In the genomic region with DNA sequence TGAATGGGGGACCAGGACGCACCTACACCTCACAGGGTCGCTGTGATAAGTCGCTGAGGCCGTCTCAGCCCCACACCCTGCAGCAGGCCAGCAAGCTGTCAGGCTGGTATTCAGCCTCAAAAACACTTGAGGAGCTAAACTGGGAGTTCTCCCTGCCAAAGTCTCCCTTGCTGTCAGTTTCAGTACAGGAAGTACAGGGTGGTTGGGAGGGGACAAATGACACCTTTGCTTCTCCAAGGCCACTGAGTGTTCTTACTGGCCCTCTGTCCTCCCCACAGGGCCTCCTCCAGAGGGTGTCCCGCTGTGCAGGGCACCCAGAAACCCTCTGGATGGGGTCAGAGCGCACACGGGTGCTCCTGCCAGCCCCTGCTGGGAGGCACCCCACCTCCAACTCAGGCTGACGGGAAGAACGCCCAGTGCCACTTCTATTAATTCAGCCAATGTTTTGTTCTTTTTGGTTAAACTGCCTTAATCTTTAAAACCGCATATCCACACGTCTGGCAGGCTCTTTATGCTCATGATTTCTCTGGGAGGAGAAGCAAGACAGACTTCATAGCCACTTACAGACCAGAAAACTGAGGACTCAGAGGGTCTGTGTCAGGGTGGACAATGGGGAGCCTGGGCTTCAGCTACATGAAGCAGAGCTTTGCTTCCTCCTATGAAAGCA, we compare ENCODE assay signal across 11 cellular contexts.
DNase-seq lines count a peak whose midpoint lies in the region; ATAC-seq and TF ChIP-seq lines count a peak whose summit lies in the region.
"Had no signal": no experiment of that assay in that cellular context is flagged by ENCODE, and none has a peak within 500 bp of the region (broad histone marks: within the 10 kb centered on the region; RNA-seq: fewer than 3 reads in every experiment).

No MANE protein-coding gene starts in this region.

- no peak overlapping the region for H3K4me3 Mint-ChIP-seq in central memory CD8-positive, alpha-beta T cell
- H3K4me3 Mint-ChIP-seq: naive thymus-derived CD4-positive, alpha-beta T cell had no signal

- TF ChIP-seq EP300 in ovary (IDR thresholded peaks at IDR 0.05), result no peak

- H3K4me1 ChIP-seq in lung (ENCODE audit: control insufficient read depth in 2 of 2, insufficient read depth in 2 of 2, low read length in 2 of 2), result peaks cover 23 to 53% of the 10 kb centered on the region in 2 donors
- peaks cover 52 to 79% of the 10 kb centered on the region in 2 donors for H3K4me1 ChIP-seq in thoracic aorta (ENCODE audit: control insufficient read depth in 1 of 2, low read depth in 2 of 2)
- H3K4me1 ChIP-seq in ovary (ENCODE audit: insufficient read depth), result peaks cover 20% of the 10 kb centered on the region

- H3K4me3 ChIP-seq in lung, result no peak overlapping the region
- no peak overlapping the region for H3K4me3 ChIP-seq in thoracic aorta
- no peak overlapping the region for H3K4me3 ChIP-seq in ovary

- H3K27ac Mint-ChIP-seq in central memory CD8-positive, alpha-beta T cell (ENCODE audit: low read depth), result peak overlapping the region; percentile 82

- no peaks in the 10 kb centered on the region for H3K27me3 Mint-ChIP-seq in central memory CD8-positive, alpha-beta T cell
- H3K27me3 Mint-ChIP-seq: naive thymus-derived CD4-positive, alpha-beta T cell had no signal

- intact Hi-C loops in ovary (cut with DNase I), result no loop called here

- H3K9me3 ChIP-seq in lung (ENCODE audit: control insufficient read depth in 2 of 2, insufficient read depth in 1 of 2, low read length in 1 of 2), result no peaks in the 10 kb centered on the region
- H3K9me3 ChIP-seq in thoracic aorta, result no peaks in the 10 kb centered on the region
- H3K9me3 ChIP-seq in ovary, result no peaks in the 10 kb centered on the region

- TF ChIP-seq POLR2A in ovary (IDR thresholded peaks at IDR 0.05), result no peak

- peak; percentile 46 for DNase-seq in MV-4-11 (lab: John Stamatoyannopoulos, UW)
- no peak for DNase-seq in central memory CD8-positive, alpha-beta T cell (ENCODE audit: low spot score in 2 of 2)
- peak; percentile 47 for DNase-seq in lung (ENCODE audit: low spot score)
- DNase-seq in thoracic aorta (ENCODE audit: low spot score), result no peak
- DNase-seq in ovary, result no peak
- DNase-seq in activated naive CD4-positive, alpha-beta T cell treated with anti-CD3 and anti-CD28 coated beads, Interleukin-2, amount 50 U/mL, for 16 hours, result no peak
- DNase-seq in T-helper 9 cell, result no peak
- DNase-seq: naive thymus-derived CD4-positive, alpha-beta T cell; NCI-H187; stimulated activated CD4-positive, alpha-beta T cell treated with anti-CD3 and anti-CD28 coated beads, Interleukin-15, amount 100 ng/mL, for 24 hours had no signal

- WGBS in lung, 2 donors, result 44 to 64% methylated on average over 11 of the region's 11 CpGs
- WGBS in ovary, 3 donors, result 71 to 80% (median 73%) methylated on average over 11 of the region's 11 CpGs

- H3K27me3 ChIP-seq in lung (ENCODE audit: control insufficient read depth, insufficient read depth), result no peaks in the 10 kb centered on the region
- no peaks in the 10 kb centered on the region for H3K27me3 ChIP-seq in thoracic aorta (replicated peaks; ENCODE audit: insufficient read depth)
- H3K27me3 ChIP-seq in ovary, result no peaks in the 10 kb centered on the region

- no peak for ATAC-seq in central memory CD8-positive, alpha-beta T cell (replicated peaks; ENCODE audit: extremely low read depth, poor library complexity, severe bottlenecking)
- ATAC-seq in lung (ENCODE audit: insufficient read depth, low FRiP score) (peak; percentile 51), thoracic aorta (ENCODE audit: insufficient number of reproducible peaks, low FRiP score, low read depth) (no peak), HG03025 (IDR thresholded peaks at IDR 0.05; ENCODE audit: low FRiP score, unreplicated experiment) (no peak)

- H3K9me3 Mint-ChIP-seq in central memory CD8-positive, alpha-beta T cell, result no peaks in the 10 kb centered on the region
- H3K9me3 Mint-ChIP-seq: naive thymus-derived CD4-positive, alpha-beta T cell had no signal

- no peaks in the 10 kb centered on the region for H3K36me3 ChIP-seq in lung (ENCODE audit: control insufficient read depth in 2 of 2, insufficient read depth in 2 of 2, low read length in 2 of 2)
- H3K36me3 ChIP-seq in thoracic aorta, result no peaks in the 10 kb centered on the region
- H3K36me3 ChIP-seq in ovary, result no peaks in the 10 kb centered on the region

- TF ChIP-seq CTCF in lung (IDR thresholded peaks at IDR 0.05; ENCODE audit: control extremely low read depth, extremely low read depth) (no peak), thoracic aorta (IDR thresholded peaks at IDR 0.05) (no peak), ovary (IDR thresholded peaks at IDR 0.05) (no peak)

- peaks cover 70% of the 10 kb centered on the region for H3K4me1 Mint-ChIP-seq in central memory CD8-positive, alpha-beta T cell

- H3K36me3 Mint-ChIP-seq in central memory CD8-positive, alpha-beta T cell (ENCODE audit: insufficient read depth), result peaks cover 3% of the 10 kb centered on the region
- H3K36me3 Mint-ChIP-seq: naive thymus-derived CD4-positive, alpha-beta T cell had no signal

- H3K27ac ChIP-seq in lung (ENCODE audit: low read depth in 1 of 2, low read length in 1 of 2) (peak overlapping the region; percentile 82 to 86), thoracic aorta (peak overlapping the region; percentile 83 to 86), ovary (peak overlapping the region in 1 of 2 donors; percentile 6)

Comparison
In these comparisons a context has a peak if more than half of its experiments do, and no peak if none do; other contexts are left out.
1. DNase-seq: peak in MV-4-11 (single experiment) and lung (single experiment); none in central memory CD8-positive, alpha-beta T cell (0 of 2), thoracic aorta (single experiment), ovary (0 of 5), activated naive CD4-positive, alpha-beta T cell treated with anti-CD3 and anti-CD28 coated beads, Interleukin-2, amount 50 U/mL, for 16 hours (single experiment) and T-helper 9 cell (single experiment).